Comparison of ENCODE assay signal across 8 cellular contexts in genomic region chr2:241149675-241149924, GRCh38. TPM values are rescaled to one million over a fixed set of nuclear protein-coding genes. Genes with fewer than 3 reads are reported as not detected.
A peak's percentile ranks its signal among the peaks of the same experiment; 100 is the strongest.
DNase-seq lines count a peak whose midpoint lies in the region; ATAC-seq and TF ChIP-seq lines count a peak whose summit lies in the region.

No MANE protein-coding gene starts in this region.

- no peaks in the 10 kb centered on the region for H3K27me3 ChIP-seq in CD8-positive, alpha-beta memory T cell (ENCODE audit: insufficient read depth, low read length, poor library complexity, severe bottlenecking)
- H3K27me3 ChIP-seq in H7 (ENCODE audit: control insufficient read depth, insufficient read depth, low read length), result peaks cover 8% of the 10 kb centered on the region; the same call in 1 of the 2 replicates
- H3K27me3 ChIP-seq in SJSA1 (replicated peaks), result no peaks in the 10 kb centered on the region
- H3K27me3 ChIP-seq in heart left ventricle, result no peaks in the 10 kb centered on the region

- TF ChIP-seq POLR2A in heart left ventricle (IDR thresholded peaks at IDR 0.05), result no peak

- CTCF ChIA-PET in CD8-positive, alpha-beta memory T cell (lab: Charles Lee), result interaction anchor here (0.7 to 4.2 kb wide), 16 partner anchors 9 to 654 kb away, joined by 3 to 67 read pairs (median 5); partner anchors contain the start of gene MTERF4

- DNase-seq in CD8-positive, alpha-beta memory T cell, result no peak
- no peak for DNase-seq in H7
- DNase-seq in SJSA1 (ENCODE audit: low read depth in 1 of 2, low spot score in 2 of 2), result no peak
- no peak for DNase-seq in heart left ventricle
- DNase-seq in activated effector memory CD4-positive, alpha-beta T cell treated with Interleukin-2 at 50 U/mL for 16 hours, result no peak
- DNase-seq in NCI-H748 treated with DMSO at 0.1 percent for 48 hours (lab: John Stamatoyannopoulos, UW), result no peak
- no peak for DNase-seq in GM10266 (ENCODE audit: extremely low spot score)

- H3K4me3 Mint-ChIP-seq in CD8-positive, alpha-beta memory T cell, result peak overlapping the region; percentile 93 to 100 (median 97)

- peak overlapping the region; percentile 97 for H3K4me3 ChIP-seq in CD8-positive, alpha-beta memory T cell (ENCODE audit: low read length)
- peak overlapping the region; percentile 90 for H3K4me3 ChIP-seq in H7 (ENCODE audit: insufficient read depth, low read depth, low read length)
- peak overlapping the region; percentile 77 for H3K4me3 ChIP-seq in SJSA1
- H3K4me3 ChIP-seq in heart left ventricle, result peak overlapping the region; percentile 69 to 100 (median 90)
- peak overlapping the region; percentile 77 to 100 (median 95) for H3K4me3 ChIP-seq in skin epidermis

- peaks cover 26% of the 10 kb centered on the region for H3K4me1 ChIP-seq in CD8-positive, alpha-beta memory T cell (ENCODE audit: insufficient read depth, low read length)
- peaks cover 31% of the 10 kb centered on the region for H3K4me1 ChIP-seq in SJSA1 (replicated peaks)
- peaks cover 0 to 23% (median 15%) of the 10 kb centered on the region in 12 donors for H3K4me1 ChIP-seq in heart left ventricle

- peaks cover 0 to 33% (median 5%) of the 10 kb centered on the region in 3 donors for H3K36me3 Mint-ChIP-seq in CD8-positive, alpha-beta memory T cell

- TF ChIP-seq CTCF in heart left ventricle (IDR thresholded peaks at IDR 0.05) (no peak), GM10266 (IDR thresholded peaks at IDR 0.05; ENCODE audit: control insufficient read depth, insufficient read depth, low read depth, missing control alignments) (no peak)

- no peaks in the 10 kb centered on the region for H3K9me3 Mint-ChIP-seq in CD8-positive, alpha-beta memory T cell

- peaks cover 32 to 54% (median 52%) of the 10 kb centered on the region in 3 donors for H3K4me1 Mint-ChIP-seq in CD8-positive, alpha-beta memory T cell

- POLR2A ChIA-PET in CD8-positive, alpha-beta memory T cell (lab: Charles Lee), result interaction anchor here (0.9 to 3.3 kb wide), 9 partner anchors 26 to 589 kb away, joined by 3 to 49 read pairs (median 11); partner anchors contain the start of genes DUSP28, HDLBP, MTERF4 and SEPTIN2

- peak overlapping the region; percentile 70 to 94 (median 89) for H3K27ac Mint-ChIP-seq in CD8-positive, alpha-beta memory T cell

- peak; percentile 3 to 31 (median 11) for ATAC-seq in heart left ventricle

- H3K9me3 ChIP-seq in CD8-positive, alpha-beta memory T cell (ENCODE audit: low read length), result no peaks in the 10 kb centered on the region
- H3K9me3 ChIP-seq in SJSA1 (replicated peaks) (no peaks in the 10 kb centered on the region), heart left ventricle (no peaks in the 10 kb centered on the region)

- intact Hi-C loops in heart left ventricle (cut with DNase I), result loop anchor here in 4 of 10 donors (2.0 to 5.0 kb wide), 2 partner anchors 42 to 47 kb away; partner anchors contain the start of gene MTERF4 (in 2 of the 4)

- no peaks in the 10 kb centered on the region for H3K36me3 ChIP-seq in CD8-positive, alpha-beta memory T cell (ENCODE audit: insufficient read depth, low read length)
- no peaks in the 10 kb centered on the region for H3K36me3 ChIP-seq in H7 (replicated peaks; ENCODE audit: control insufficient read depth, insufficient read depth, low read length)
- H3K36me3 ChIP-seq in SJSA1, result peaks cover 32% of the 10 kb centered on the region
- H3K36me3 ChIP-seq in heart left ventricle, result peaks cover 0 to 13% (median 4%) of the 10 kb centered on the region in 9 donors

- peak overlapping the region; percentile 68 for H3K27ac ChIP-seq in CD8-positive, alpha-beta memory T cell (ENCODE audit: low read depth, low read length)
- H3K27ac ChIP-seq in SJSA1, result no peak overlapping the region
- peak overlapping the region in 7 of 12 donors; percentile 23 to 87 (median 80) for H3K27ac ChIP-seq in heart left ventricle
- H3K27ac ChIP-seq in skin epidermis, result peak overlapping the region in 20 of 21 experiments; percentile 8 to 96 (median 69)

- peaks cover 0 to 3% of the 10 kb centered on the region in 2 donors for H3K27me3 Mint-ChIP-seq in CD8-positive, alpha-beta memory T cell

- 0% methylated on average over 4 to 23 of the region's 23 CpGs for WGBS in heart left ventricle, 4 donors

RNA-seq across cellular contexts. Expression of gene PASK, which starts 0.3 kb away (rescaled TPM):
- 10 to 100 TPM; 92.8 to 93.8 TPM for total RNA-seq in CD8-positive, alpha-beta memory T cell
- polyA plus RNA-seq in CD8-positive, alpha-beta memory T cell, result 32.8 TPM
- 20.4 and 20.6 TPM in 2 replicates for total RNA-seq in H7 (2014; rRNA removed; shearing (Covaris generic))
- total RNA-seq in SJSA1 (2014; rRNA removed; shearing (Covaris generic)), result 14.1 and 14.6 TPM in 2 replicates
- 1 to 10 TPM in 8 of 9 donors, under 1 TPM in 1; 0.60 to 6.3 (median 1.8) TPM for total RNA-seq in heart left ventricle
- 1 to 10 TPM in 1 of 2 donors, under 1 TPM in 1; 0.84 to 1.2 TPM for polyA plus RNA-seq in heart left ventricle

RNA-seq across cellular contexts. Expression of gene PPP1R7, which starts 0.7 kb away (rescaled TPM):
- 10 to 100 TPM; 82.6 to 87.2 TPM for total RNA-seq in CD8-positive, alpha-beta memory T cell
- polyA plus RNA-seq in CD8-positive, alpha-beta memory T cell, result 132 TPM
- 32.1 and 36.9 TPM in 2 replicates for total RNA-seq in H7 (2014; rRNA removed; shearing (Covaris generic))
- total RNA-seq in SJSA1 (2014; rRNA removed; shearing (Covaris generic)), result 140 and 159 TPM in 2 replicates
- total RNA-seq in heart left ventricle, result 100 to 1,000 TPM in 1 of 9 donors, 10 to 100 TPM in 8; 66.7 to 110 (median 74.7) TPM
- 100 to 1,000 TPM in 1 of 2 donors, 10 to 100 TPM in 1; 82.7 to 103 TPM for polyA plus RNA-seq in heart left ventricle

RNA-seq across cellular contexts. Expression of gene ANO7, which starts 38.9 kb away (rescaled TPM):
- under 1 TPM; 0.83 to 0.86 TPM for total RNA-seq in CD8-positive, alpha-beta memory T cell
- not detected for polyA plus RNA-seq in CD8-positive, alpha-beta memory T cell
- 2.0 and 4.0 TPM in 2 replicates for total RNA-seq in H7 (2014; rRNA removed; shearing (Covaris generic))
- 0.63 and 1.7 TPM in 2 replicates for total RNA-seq in SJSA1 (2014; rRNA removed; shearing (Covaris generic))
- 1 to 10 TPM in 7 of 9 donors, under 1 TPM in 2; 0.67 to 3.0 (median 1.8) TPM for total RNA-seq in heart left ventricle
- under 1 TPM; 0.69 to 0.91 TPM for polyA plus RNA-seq in heart left ventricle

RNA-seq across cellular contexts. Expression of gene MTERF4, which starts 47.5 kb away (rescaled TPM):
- 10 to 100 TPM; 48.0 to 49.2 TPM for total RNA-seq in CD8-positive, alpha-beta memory T cell
- polyA plus RNA-seq in CD8-positive, alpha-beta memory T cell, result 46.4 TPM
- 30.3 and 32.4 TPM in 2 replicates for total RNA-seq in H7 (2014; rRNA removed; shearing (Covaris generic))
- total RNA-seq in SJSA1 (2014; rRNA removed; shearing (Covaris generic)), result 30.0 and 46.3 TPM in 2 replicates
- 10 to 100 TPM; 16.4 to 29.1 (median 22.3) TPM for total RNA-seq in heart left ventricle
- polyA plus RNA-seq in heart left ventricle, result 10 to 100 TPM; 23.0 to 28.7 TPM
